In the genomic region with DNA sequence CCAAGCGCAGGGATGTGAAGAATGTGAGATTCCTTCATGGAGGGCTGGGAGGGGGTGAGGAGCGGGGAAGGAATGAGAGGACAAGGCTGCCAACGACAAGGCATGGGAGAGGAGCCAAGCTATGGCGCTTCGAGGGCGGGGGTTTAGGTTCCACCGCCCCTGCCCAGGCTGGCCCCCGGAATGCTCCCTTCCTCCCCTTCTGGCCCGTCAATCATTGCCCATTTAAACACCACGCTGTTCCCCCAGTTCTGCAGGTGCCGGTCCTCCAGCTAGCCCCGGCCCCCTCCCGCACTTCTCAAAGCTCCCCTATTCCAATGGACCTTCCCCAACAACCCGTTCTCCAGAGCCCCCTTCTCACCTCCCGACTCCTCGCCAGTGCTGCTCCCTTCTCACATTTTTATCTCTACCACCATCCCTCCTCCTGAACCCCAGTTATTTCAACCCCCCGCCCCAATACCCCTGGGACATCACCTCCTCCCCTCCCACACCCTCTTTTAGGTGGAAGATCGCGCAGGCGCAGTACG, we compare ENCODE assay signal across 7 cellular contexts. TPM values are rescaled to one million over a fixed set of nuclear protein-coding genes. Genes with fewer than 3 reads are reported as not detected.
DNase-seq lines count a peak whose midpoint lies in the region; ATAC-seq and TF ChIP-seq lines count a peak whose summit lies in the region.

No MANE protein-coding gene starts in this region.

- 0 to 1% (median 0%) methylated on average over 16 to 21 of the region's 21 CpGs for WGBS in psoas muscle, 3 donors

- peaks cover 9% of the 10 kb centered on the region; the same call in 1 of the 2 replicates for H3K79me2 ChIP-seq in KMS-11 (ENCODE audit: insufficient read depth, low read depth)

- H3K9ac ChIP-seq in KMS-11: peak overlapping the region; percentile 75

- H3K4me1 ChIP-seq in KMS-11 (ENCODE audit: low read depth, poor library complexity, severe bottlenecking): peaks cover 30% of the 10 kb centered on the region
- peaks cover 0 to 52% of the 10 kb centered on the region in 2 donors for H3K4me1 ChIP-seq in right atrium auricular region
- peaks cover 40% of the 10 kb centered on the region for H3K4me1 ChIP-seq in psoas muscle

- H3K4me3 ChIP-seq in KMS-11 (IDR thresholded peaks at IDR 0.05; ENCODE audit: insufficient read depth, low read depth, low read length): peak overlapping the region; percentile 88
- peak overlapping the region; percentile 81 to 85 for H3K4me3 ChIP-seq in right atrium auricular region
- H3K4me3 ChIP-seq in psoas muscle: peak overlapping the region; percentile 73

- no peaks in the 10 kb centered on the region for H4K20me1 ChIP-seq in KMS-11 (ENCODE audit: insufficient read depth)

- in situ Hi-C loops in G401 (cut with HindIII; ENCODE audit: low sequenced_read_pairs): no loop called here

- peak overlapping the region; percentile 95 for H2AFZ ChIP-seq in KMS-11 (ENCODE audit: low read depth)

- H3K9me3 ChIP-seq in right atrium auricular region: no peaks in the 10 kb centered on the region
- H3K9me3 ChIP-seq in psoas muscle: no peaks in the 10 kb centered on the region

- DNase-seq in G401 (ENCODE audit: low spot score) (peak; percentile 64), amygdala (lab: John Stamatoyannopoulos, UW) (peak in 40 of 56 donors; percentile 11 to 67 (median 38)), right atrium auricular region (ENCODE audit: low spot score) (no peak), psoas muscle (peak; percentile 68 to 73), NCI-H345 treated with DMSO at 0.1 percent for 48 hours (lab: John Stamatoyannopoulos, UW; ENCODE audit: unreplicated experiment) (no peak)

- peak overlapping the region; percentile 80 for H3K4me2 ChIP-seq in KMS-11

- H3K36me3 ChIP-seq in KMS-11 (ENCODE audit: insufficient read depth) (no peaks in the 10 kb centered on the region), right atrium auricular region (peaks cover 8% of the 10 kb centered on the region), psoas muscle (ENCODE audit: insufficient read depth in 1 of 2, low read depth in 1 of 2) (peaks cover 3 to 21% of the 10 kb centered on the region in 2 donors)

- ATAC-seq in GM21447 (IDR thresholded peaks at IDR 0.05; ENCODE audit: unreplicated experiment) (peak; percentile 20), psoas muscle (peak in 3 of 4 donors; percentile 14 to 35 (median 14))

- H3K27ac ChIP-seq in KMS-11 (peak overlapping the region; percentile 34), right atrium auricular region (peak overlapping the region; percentile 97 to 98), psoas muscle (peak overlapping the region; percentile 96)

- H3K27me3 ChIP-seq in KMS-11 (ENCODE audit: insufficient read depth, low read depth) (no peaks in the 10 kb centered on the region), right atrium auricular region (no peaks in the 10 kb centered on the region), psoas muscle (ENCODE audit: insufficient read depth in 3 of 3, low read length in 2 of 3) (no peaks in the 10 kb centered on the region)

- intact Hi-C loops in psoas muscle (cut with DNase I): loop anchor here in 1 of 2 donors (5.0 kb wide), 3 partner anchors 34 to 104 kb away; partner anchors contain the start of genes ANKRD52, RPL41, SMARCC2 and ZC3H10

- TF ChIP-seq CTCF in KMS-11 (conservative IDR thresholded peaks at IDR 0.05; ENCODE audit: low read depth, low read length) (no peak), right atrium auricular region (IDR thresholded peaks at IDR 0.05) (no peak), psoas muscle (IDR thresholded peaks at IDR 0.05) (no peak)

RNA-seq across cellular contexts. Expression of gene RNF41, which starts 0.4 kb away (rescaled TPM):
- total RNA-seq in G401 (2014; rRNA removed; shearing (Covaris generic)): 66.6 and 71.6 TPM in 2 replicates
- total RNA-seq in right atrium auricular region: 10 to 100 TPM; 45.1 to 88.4 TPM
- total RNA-seq in psoas muscle: 10 to 100 TPM; 22.4 to 41.7 (median 34.8) TPM
- 10 to 100 TPM; 21.9 to 54.9 (median 22.9) TPM for polyA plus RNA-seq in psoas muscle

RNA-seq across cellular contexts. Expression of gene NABP2, which starts 2.8 kb away (rescaled TPM):
- 20.2 and 33.0 TPM in 2 replicates for total RNA-seq in G401 (2014; rRNA removed; shearing (Covaris generic))
- total RNA-seq in right atrium auricular region (10 to 100 TPM; 19.7 to 23.6 TPM), psoas muscle (10 to 100 TPM; 27.2 to 32.1 (median 29.8) TPM)
- 10 to 100 TPM; 27.1 to 65.7 (median 31.0) TPM for polyA plus RNA-seq in psoas muscle

RNA-seq across cellular contexts. Expression of gene SLC39A5, which starts 8.6 kb away (rescaled TPM):
- not detected in 2 replicates for total RNA-seq in G401 (2014; rRNA removed; shearing (Covaris generic))
- total RNA-seq in right atrium auricular region (not detected), psoas muscle (not detected)
- polyA plus RNA-seq in psoas muscle: under 1 TPM in 2 of 3 donors, not detected in 1; 0.16 to 0.23 TPM

RNA-seq across cellular contexts. Expression of gene SMARCC2, which starts 32.0 kb away (rescaled TPM):
- 10.5 and 18.4 TPM in 2 replicates for total RNA-seq in G401 (2014; rRNA removed; shearing (Covaris generic))
- total RNA-seq in right atrium auricular region: 10 to 100 TPM; 45.0 to 70.2 TPM
- 10 to 100 TPM; 49.8 to 78.7 (median 69.7) TPM for total RNA-seq in psoas muscle
- polyA plus RNA-seq in psoas muscle: 10 to 100 TPM; 16.5 to 46.1 (median 26.5) TPM

RNA-seq across cellular contexts. Expression of gene ANKRD52, which starts 36.9 kb away (rescaled TPM):
- 6.2 and 9.0 TPM in 2 replicates for total RNA-seq in G401 (2014; rRNA removed; shearing (Covaris generic))
- total RNA-seq in right atrium auricular region (10 to 100 TPM; 12.4 to 22.1 TPM), psoas muscle (10 to 100 TPM; 14.2 to 37.5 (median 21.5) TPM)
- 10 to 100 TPM in 1 of 3 donors, 1 to 10 TPM in 2; 5.7 to 33.6 (median 6.5) TPM for polyA plus RNA-seq in psoas muscle

Comparison
In these comparisons a context has a peak if more than half of its experiments do, and no peak if none do; other contexts are left out.
1. DNase-seq: peak in G401 (single experiment), amygdala (40 of 56) and psoas muscle (2 of 2); none in right atrium auricular region (single experiment) and NCI-H345 treated with DMSO at 0.1 percent for 48 hours (single experiment).
2. H3K27ac ChIP-seq: peak in every context shown above with its lines; median percentile 98 in right atrium auricular region; 96 in psoas muscle; 34 in KMS-11.
3. Peak in every context shown above with its lines, with median percentiles within 50 percentile points of each other: H3K4me3 ChIP-seq.